Comparison of ENCODE assay signal across 1 cellular context in genomic region chr9:136694163-136694864, GRCh38.
A peak's percentile ranks its signal among the peaks of the same experiment; 100 is the strongest.
TF ChIP-seq lines count a peak whose summit lies in the region.

No MANE protein-coding gene starts in this region.

TF ChIP-seq in IMR-90, 13 proteins besides CTCF, POLR2A, EP300 and RAD21:
- TF ChIP-seq MXI1 (IDR thresholded peaks at IDR 0.05; ENCODE audit: borderline replicate concordance, low read depth, low read length), result no peak
- no peak for TF ChIP-seq CEBPB (IDR thresholded peaks at IDR 0.05; ENCODE audit: low read depth, low read length)
- TF ChIP-seq BHLHE40 (IDR thresholded peaks at IDR 0.05; ENCODE audit: low read depth, low read length), result no peak
- no peak for TF ChIP-seq RCOR1 (IDR thresholded peaks at IDR 0.05; ENCODE audit: insufficient replicate concordance, low read length)
- no peak for TF ChIP-seq ELK1 (IDR thresholded peaks at IDR 0.05; ENCODE audit: borderline replicate concordance, low read depth, low read length)
- TF ChIP-seq MAZ (IDR thresholded peaks at IDR 0.05; ENCODE audit: borderline replicate concordance, low read depth, low read length), result peak; percentile 80
- no peak for TF ChIP-seq CHD1 (IDR thresholded peaks at IDR 0.05; ENCODE audit: low read depth, low read length)
- no peak for TF ChIP-seq USF2 (IDR thresholded peaks at IDR 0.05; ENCODE audit: low read depth, low read length)
- no peak for TF ChIP-seq NFE2L2 (IDR thresholded peaks at IDR 0.05; ENCODE audit: low read depth, low read length)
- TF ChIP-seq SMC3 (IDR thresholded peaks at IDR 0.05; ENCODE audit: low read depth, low read length), result peak; percentile 40; the same call in 1 of the 2 replicates
